ENCODE assay signal across 7 cellular contexts in the genomic region with DNA sequence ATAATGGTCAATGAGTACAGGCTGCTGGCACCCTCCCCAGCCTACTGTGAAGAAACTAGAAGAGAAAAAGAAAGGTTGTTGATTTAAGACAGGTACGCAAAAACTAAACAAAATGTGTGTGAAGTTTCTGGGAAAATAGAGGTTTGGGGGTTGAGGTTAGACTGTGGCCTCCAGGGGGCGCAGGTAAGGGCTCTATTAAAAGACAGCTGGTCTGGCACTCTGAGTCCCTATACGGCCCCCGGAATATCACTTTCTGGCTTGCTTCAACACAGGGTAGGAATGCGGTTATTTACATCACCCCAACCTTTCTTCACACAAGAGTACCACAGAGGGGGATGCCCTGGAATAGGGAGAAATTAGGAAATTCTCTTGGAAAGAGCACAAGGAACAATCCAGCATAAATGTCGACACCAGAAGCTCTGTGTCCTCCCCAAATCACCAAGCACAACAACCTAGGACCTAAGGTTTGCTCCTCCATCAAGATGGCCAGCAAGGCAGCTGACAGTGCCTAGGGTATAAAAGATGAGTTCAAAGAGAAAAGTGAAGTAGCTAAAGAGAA.
DNase-seq lines count a peak whose midpoint lies in the region; ATAC-seq, FAIRE-seq and TF ChIP-seq lines count a peak whose summit lies in the region.

No MANE protein-coding gene starts in this region.

- no peak for TF ChIP-seq POLR2A in H54 (IDR thresholded peaks at IDR 0.05; ENCODE audit: low read depth, low read length)

- H3K36me3 ChIP-seq in GM06990 (ENCODE audit: control insufficient read depth, insufficient read depth, low read length), result no peaks in the 10 kb centered on the region

- FAIRE-seq in H54 (lab: Jason Lieb, UNC), result no peak

- no peak overlapping the region for H3K4me3 ChIP-seq in GM06990 (replicated peaks; ENCODE audit: low read depth, low read length)

- DNase-seq in GM06990 (ENCODE audit: extremely low read depth, insufficient read length) (no peak), H54 (ENCODE audit: insufficient read length, low spot score) (peak; percentile 17), SK-N-DZ (ENCODE audit: low spot score) (peak; percentile 15), iPS-NIHi7 (ENCODE audit: extremely low spot score) (peak; percentile 76), AML-193 (lab: John Stamatoyannopoulos, UW) (no peak), A172 (ENCODE audit: low spot score) (no peak)

- TF ChIP-seq CTCF in GM06990 (IDR thresholded peaks at IDR 0.05; ENCODE audit: insufficient read depth, low read length, poor library complexity, severe bottlenecking), result peak; percentile 75

- no peaks in the 10 kb centered on the region for H3K27me3 ChIP-seq in GM06990 (replicated peaks; ENCODE audit: control insufficient read depth, insufficient read depth, low read length)

- no peak for ATAC-seq in GM19023 (IDR thresholded peaks at IDR 0.05; ENCODE audit: unreplicated experiment)

Comparison
In these comparisons a context has a peak if more than half of its experiments do, and no peak if none do; other contexts are left out.
1. DNase-seq: peak in H54 (single experiment), SK-N-DZ (single experiment) and iPS-NIHi7 (single experiment); none in GM06990 (single experiment), AML-193 (0 of 2) and A172 (single experiment).